ENCODE assay signal across 23 cellular contexts in genomic region chr7:133009426-133009825, GRCh38.
"Had no signal": no experiment of that assay in that cellular context is flagged by ENCODE, and none has a peak within 500 bp of the region (broad histone marks: within the 10 kb centered on the region; RNA-seq: fewer than 3 reads in every experiment).

No MANE protein-coding gene starts in this region.

- H3K9ac ChIP-seq: neural progenitor cell had no signal

- H3K4me3 ChIP-seq: left lung, lung, neural progenitor cell, sigmoid colon, spleen, tibial nerve had no signal

- H3K9me3 ChIP-seq: sigmoid colon, tibial nerve had no signal

- H3K4me1 Mint-ChIP-seq: activated naive CD4-positive, alpha-beta T cell treated with anti-CD3 and anti-CD28 coated beads, Interleukin-2, amount 10 ng/mL, durations not matched to agents 7 days and 5 days had no signal

- H2AFZ ChIP-seq: neural progenitor cell had no signal

- H3K4me3 Mint-ChIP-seq: activated CD4-positive, alpha-beta memory T cell treated with anti-CD3 and anti-CD28 coated beads for 36 hours; activated naive CD4-positive, alpha-beta T cell treated with anti-CD3 and anti-CD28 coated beads, Interleukin-2, amount 10 ng/mL, durations not matched to agents 7 days and 5 days; activated T-cell treated with anti-CD3 and anti-CD28 coated beads, Interleukin-2, amount 50 U/mL, for 72 hours; brain; dendritic cell treated with granulocyte-macrophage colony-stimulating factor and Interleukin-4, amounts not matched to agents 40 ng/mL and 50 ng/mL, for 4 days; naive thymus-derived CD8-positive, alpha-beta T cell; neural progenitor cell; T-helper 1 cell treated with Interleukin-12 subunit alpha and Interleukin-12 subunit beta and Interleukin-4 antibody, amounts not matched to agents 30 μg/mL and 1 μg/mL, for 36 hours had no signal

- H3K27me3 ChIP-seq: left lung, neural progenitor cell, sigmoid colon, spleen, tibial nerve had no signal

- H3K36me3 ChIP-seq: left lung, neural progenitor cell, sigmoid colon, tibial nerve had no signal

- ATAC-seq: activated T-cell treated with anti-CD3 and anti-CD28 coated beads, Interleukin-2, amount 50 U/mL, for 72 hours; left lung; naive thymus-derived CD8-positive, alpha-beta T cell; stimulated activated naive CD8-positive, alpha-beta T cell treated with anti-CD3 and anti-CD28 coated beads, Interleukin-15, Interleukin-2, amounts not matched to agents 100 U/mL and 50 U/mL, for 24 hours had no signal

- H3K4me1 ChIP-seq: left lung, neural progenitor cell, sigmoid colon, tibial nerve had no signal

- H3K4me2 ChIP-seq: neural progenitor cell had no signal

- H3K27ac Mint-ChIP-seq: activated CD4-positive, alpha-beta memory T cell treated with anti-CD3 and anti-CD28 coated beads for 36 hours; activated naive CD4-positive, alpha-beta T cell treated with anti-CD3 and anti-CD28 coated beads, Interleukin-2, amount 10 ng/mL, durations not matched to agents 7 days and 5 days; activated T-cell treated with anti-CD3 and anti-CD28 coated beads, Interleukin-2, amount 50 U/mL, for 72 hours; dendritic cell treated with granulocyte-macrophage colony-stimulating factor and Interleukin-4, amounts not matched to agents 40 ng/mL and 50 ng/mL, for 4 days; neural progenitor cell; progenitor cell of endocrine pancreas; T-helper 1 cell treated with Interleukin-12 subunit alpha and Interleukin-12 subunit beta and Interleukin-4 antibody, amounts not matched to agents 30 μg/mL and 1 μg/mL, for 36 hours had no signal

- H3K27ac ChIP-seq: neural progenitor cell, sigmoid colon, tibial nerve had no signal

- DNase-seq: activated CD4-positive, alpha-beta memory T cell treated with anti-CD3 and anti-CD28 coated beads for 36 hours; activated CD4-positive, alpha-beta T cell treated with anti-CD3 and anti-CD28 coated beads for 4 hours; activated CD4-positive, CD25-positive, alpha-beta regulatory T cell; activated effector memory CD4-positive, alpha-beta T cell treated with Interleukin-2 at 50 U/mL for 16 hours; activated naive CD4-positive, alpha-beta T cell treated with anti-CD3 and anti-CD28 coated beads, Interleukin-2, amount 10 ng/mL, durations not matched to agents 7 days and 5 days; activated T-cell treated with anti-CD3 and anti-CD28 coated beads, Interleukin-2, amount 50 U/mL, for 72 hours; anterior cingulate cortex; effector CD4-positive, alpha-beta T cell; left lung; naive thymus-derived CD8-positive, alpha-beta T cell; retina; sigmoid colon; spleen; stimulated activated CD4-positive, alpha-beta T cell treated with anti-CD3 and anti-CD28 coated beads, Interleukin-4, amount 100 ng/mL, for 1 hour; stimulated activated naive CD8-positive, alpha-beta T cell treated with anti-CD3 and anti-CD28 coated beads, Interleukin-15, Interleukin-2, amounts not matched to agents 100 U/mL and 50 U/mL, for 24 hours; T1000 had no signal

- H3K27me3 Mint-ChIP-seq: activated CD4-positive, alpha-beta memory T cell treated with anti-CD3 and anti-CD28 coated beads for 36 hours; activated naive CD4-positive, alpha-beta T cell treated with anti-CD3 and anti-CD28 coated beads, Interleukin-2, amount 10 ng/mL, durations not matched to agents 7 days and 5 days; brain; dendritic cell treated with granulocyte-macrophage colony-stimulating factor and Interleukin-4, amounts not matched to agents 40 ng/mL and 50 ng/mL, for 4 days; naive thymus-derived CD8-positive, alpha-beta T cell; progenitor cell of endocrine pancreas had no signal
